In the genomic region with DNA sequence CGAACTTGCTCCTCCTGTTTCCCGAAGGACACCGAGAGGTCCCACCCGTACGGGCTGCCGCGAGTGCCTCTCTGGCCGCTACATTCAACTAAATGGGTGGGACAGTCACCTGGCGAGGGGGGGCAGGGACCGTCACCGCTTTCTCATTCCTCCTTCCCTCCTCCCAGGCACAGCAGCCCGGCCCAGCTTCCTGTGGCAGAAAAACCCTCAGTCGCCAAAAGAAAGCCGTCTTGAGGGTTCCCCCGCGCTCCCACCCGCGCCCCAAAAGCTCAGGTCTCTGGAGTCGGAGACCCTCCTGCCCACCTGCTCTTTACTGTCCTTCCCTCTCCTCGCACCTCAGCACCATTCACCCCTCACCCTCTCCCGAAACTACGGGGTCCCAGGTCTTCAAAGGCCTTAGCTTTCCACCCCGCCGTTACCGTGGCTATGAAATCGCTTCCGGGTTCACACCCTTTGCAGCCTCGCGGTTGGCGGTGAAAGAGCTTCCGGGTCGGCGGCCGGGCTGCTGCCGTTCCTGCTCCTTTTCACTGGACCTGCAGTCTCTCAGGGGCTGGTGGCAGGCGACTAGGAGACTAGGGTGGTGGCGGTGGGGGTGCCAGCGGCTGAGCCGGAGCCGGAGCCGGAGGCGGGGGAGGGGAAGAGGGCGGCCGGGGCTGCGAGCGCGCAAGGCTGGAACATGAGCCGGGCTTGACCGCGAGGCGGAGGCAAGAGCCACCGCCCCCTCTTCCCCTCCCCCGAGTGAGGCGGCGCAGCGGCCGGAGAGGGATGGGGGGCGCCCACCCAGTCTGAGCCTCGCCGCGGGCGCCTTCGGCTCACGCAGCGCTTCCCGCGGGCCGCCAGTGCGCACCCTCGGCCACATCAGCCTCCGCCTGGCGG, we compare ENCODE assay signal across 1 cellular context.
TF ChIP-seq lines count a peak whose summit lies in the region.

A gene with protein sequence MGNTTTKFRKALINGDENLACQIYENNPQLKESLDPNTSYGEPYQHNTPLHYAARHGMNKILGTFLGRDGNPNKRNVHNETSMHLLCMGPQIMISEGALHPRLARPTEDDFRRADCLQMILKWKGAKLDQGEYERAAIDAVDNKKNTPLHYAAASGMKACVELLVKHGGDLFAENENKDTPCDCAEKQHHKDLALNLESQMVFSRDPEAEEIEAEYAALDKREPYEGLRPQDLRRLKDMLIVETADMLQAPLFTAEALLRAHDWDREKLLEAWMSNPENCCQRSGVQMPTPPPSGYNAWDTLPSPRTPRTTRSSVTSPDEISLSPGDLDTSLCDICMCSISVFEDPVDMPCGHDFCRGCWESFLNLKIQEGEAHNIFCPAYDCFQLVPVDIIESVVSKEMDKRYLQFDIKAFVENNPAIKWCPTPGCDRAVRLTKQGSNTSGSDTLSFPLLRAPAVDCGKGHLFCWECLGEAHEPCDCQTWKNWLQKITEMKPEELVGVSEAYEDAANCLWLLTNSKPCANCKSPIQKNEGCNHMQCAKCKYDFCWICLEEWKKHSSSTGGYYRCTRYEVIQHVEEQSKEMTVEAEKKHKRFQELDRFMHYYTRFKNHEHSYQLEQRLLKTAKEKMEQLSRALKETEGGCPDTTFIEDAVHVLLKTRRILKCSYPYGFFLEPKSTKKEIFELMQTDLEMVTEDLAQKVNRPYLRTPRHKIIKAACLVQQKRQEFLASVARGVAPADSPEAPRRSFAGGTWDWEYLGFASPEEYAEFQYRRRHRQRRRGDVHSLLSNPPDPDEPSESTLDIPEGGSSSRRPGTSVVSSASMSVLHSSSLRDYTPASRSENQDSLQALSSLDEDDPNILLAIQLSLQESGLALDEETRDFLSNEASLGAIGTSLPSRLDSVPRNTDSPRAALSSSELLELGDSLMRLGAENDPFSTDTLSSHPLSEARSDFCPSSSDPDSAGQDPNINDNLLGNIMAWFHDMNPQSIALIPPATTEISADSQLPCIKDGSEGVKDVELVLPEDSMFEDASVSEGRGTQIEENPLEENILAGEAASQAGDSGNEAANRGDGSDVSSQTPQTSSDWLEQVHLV (plus strand): TSS at position 488 of the 876 bp plus-strand sequence. CDS start 49,005 bp downstream, outside the sequence.
A gene (minus strand): TSS at position 428 of the 876 bp plus-strand sequence. CDS start 3,779 bp downstream, outside the sequence.

TF ChIP-seq in H1, 55 proteins besides CTCF, POLR2A, EP300 and RAD21 (continues in another document):
- peak; percentile 37; the same call in 1 of the 2 replicates for TF ChIP-seq SP4 (IDR thresholded peaks at IDR 0.05; ENCODE audit: low read length)
- no peak for TF ChIP-seq SP2 (IDR thresholded peaks at IDR 0.05; ENCODE audit: low read length)
- no peak for TF ChIP-seq GTF2F1 (IDR thresholded peaks at IDR 0.05; ENCODE audit: borderline replicate concordance, low read depth, low read length)
- TF ChIP-seq, protein P1, sequence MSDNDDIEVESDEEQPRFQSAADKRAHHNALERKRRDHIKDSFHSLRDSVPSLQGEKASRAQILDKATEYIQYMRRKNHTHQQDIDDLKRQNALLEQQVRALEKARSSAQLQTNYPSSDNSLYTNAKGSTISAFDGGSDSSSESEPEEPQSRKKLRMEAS (IDR thresholded peaks at IDR 0.05) = peak; percentile 70; the same call in 1 of the 2 replicates
- peak; percentile 70 for TF ChIP-seq CHD2 (IDR thresholded peaks at IDR 0.05; ENCODE audit: low read length)
- TF ChIP-seq ASH2L (IDR thresholded peaks at IDR 0.05; ENCODE audit: low read length) = peak; percentile 96
- no peak for TF ChIP-seq EZH2 (IDR thresholded peaks at IDR 0.05; ENCODE audit: low read depth, low read length, severe bottlenecking)
- peak; percentile 78 for TF ChIP-seq TBP (IDR thresholded peaks at IDR 0.05; ENCODE audit: low read depth, low read length)
- TF ChIP-seq KDM5A (IDR thresholded peaks at IDR 0.05; ENCODE audit: low read length) = no peak; the same call in 1 of the 2 replicates
- no peak for TF ChIP-seq JUND (IDR thresholded peaks at IDR 0.05; ENCODE audit: low read length)
- no peak for TF ChIP-seq TCF12 (IDR thresholded peaks at IDR 0.05; ENCODE audit: low read depth, low read length)
- TF ChIP-seq, protein P2, sequence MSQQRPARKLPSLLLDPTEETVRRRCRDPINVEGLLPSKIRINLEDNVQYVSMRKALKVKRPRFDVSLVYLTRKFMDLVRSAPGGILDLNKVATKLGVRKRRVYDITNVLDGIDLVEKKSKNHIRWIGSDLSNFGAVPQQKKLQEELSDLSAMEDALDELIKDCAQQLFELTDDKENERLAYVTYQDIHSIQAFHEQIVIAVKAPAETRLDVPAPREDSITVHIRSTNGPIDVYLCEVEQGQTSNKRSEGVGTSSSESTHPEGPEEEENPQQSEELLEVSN (IDR thresholded peaks at IDR 0.05) = peak; percentile 73
- no peak for TF ChIP-seq KDM1A (IDR thresholded peaks at IDR 0.05; ENCODE audit: borderline replicate concordance, low read length)
- no peak for TF ChIP-seq JUN (IDR thresholded peaks at IDR 0.05; ENCODE audit: low read depth, low read length)
- TF ChIP-seq MAFK (IDR thresholded peaks at IDR 0.05; ENCODE audit: low read depth, low read length) = no peak
- no peak for TF ChIP-seq CEBPB (IDR thresholded peaks at IDR 0.05; ENCODE audit: low read depth, low read length)
- TF ChIP-seq FOSL1 (IDR thresholded peaks at IDR 0.05; ENCODE audit: insufficient read depth, low read depth, low read length) = no peak
- TF ChIP-seq PHF8 (conservative IDR thresholded peaks at IDR 0.05; ENCODE audit: low read depth, low read length) = peak; percentile 88
- no peak; the same call in 1 of the 2 replicates for TF ChIP-seq SUZ12 (IDR thresholded peaks at IDR 0.05; ENCODE audit: low read length)
- no peak for TF ChIP-seq EGR1 (IDR thresholded peaks at IDR 0.05; ENCODE audit: borderline replicate concordance, low read depth, low read length)
- TF ChIP-seq RBBP5 (IDR thresholded peaks at IDR 0.05; ENCODE audit: borderline replicate concordance, low read depth, low read length) = peak; percentile 84
- no peak for TF ChIP-seq HDAC6 (IDR thresholded peaks at IDR 0.05; ENCODE audit: low read depth, low read length)
- TF ChIP-seq SIX5 (IDR thresholded peaks at IDR 0.05; ENCODE audit: low read depth, low read length) = no peak
- TF ChIP-seq BRCA1 (IDR thresholded peaks at IDR 0.05; ENCODE audit: low read depth, low read length) = no peak
- TF ChIP-seq RNF2 (IDR thresholded peaks at IDR 0.05; ENCODE audit: borderline replicate concordance, low read depth, low read length, missing control alignments, poor library complexity, severe bottlenecking) = no peak
- TF ChIP-seq GABPA (IDR thresholded peaks at IDR 0.05; ENCODE audit: borderline replicate concordance, insufficient read depth, low read length) = peak; percentile 92
- no peak for TF ChIP-seq SRF (IDR thresholded peaks at IDR 0.05; ENCODE audit: low read depth, low read length)
- no peak for TF ChIP-seq POU5F1 (IDR thresholded peaks at IDR 0.05; ENCODE audit: low read depth, low read length)
- TF ChIP-seq TEAD4 (IDR thresholded peaks at IDR 0.05; ENCODE audit: low read depth, low read length) = no peak
- peak; percentile 81 for TF ChIP-seq TAF1 (IDR thresholded peaks at IDR 0.05; ENCODE audit: low read depth, low read length)
- TF ChIP-seq NRF1 (IDR thresholded peaks at IDR 0.05; ENCODE audit: low read depth, low read length) = no peak
- TF ChIP-seq, protein P3, sequence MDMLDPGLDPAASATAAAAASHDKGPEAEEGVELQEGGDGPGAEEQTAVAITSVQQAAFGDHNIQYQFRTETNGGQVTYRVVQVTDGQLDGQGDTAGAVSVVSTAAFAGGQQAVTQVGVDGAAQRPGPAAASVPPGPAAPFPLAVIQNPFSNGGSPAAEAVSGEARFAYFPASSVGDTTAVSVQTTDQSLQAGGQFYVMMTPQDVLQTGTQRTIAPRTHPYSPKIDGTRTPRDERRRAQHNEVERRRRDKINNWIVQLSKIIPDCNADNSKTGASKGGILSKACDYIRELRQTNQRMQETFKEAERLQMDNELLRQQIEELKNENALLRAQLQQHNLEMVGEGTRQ (IDR thresholded peaks at IDR 0.05; ENCODE audit: low read length) = no peak
- TF ChIP-seq ZNF274 (IDR thresholded peaks at IDR 0.05; ENCODE audit: borderline replicate concordance, extremely low read depth, low read length) = no peak
- no peak for TF ChIP-seq CBX5 (IDR thresholded peaks at IDR 0.05; ENCODE audit: low read depth, low read length)
- TF ChIP-seq, protein P4, sequence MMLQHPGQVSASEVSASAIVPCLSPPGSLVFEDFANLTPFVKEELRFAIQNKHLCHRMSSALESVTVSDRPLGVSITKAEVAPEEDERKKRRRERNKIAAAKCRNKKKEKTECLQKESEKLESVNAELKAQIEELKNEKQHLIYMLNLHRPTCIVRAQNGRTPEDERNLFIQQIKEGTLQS (IDR thresholded peaks at IDR 0.05; ENCODE audit: insufficient read depth, low read depth, low read length) = no peak
- TF ChIP-seq HDAC2 (IDR thresholded peaks at IDR 0.05; ENCODE audit: borderline replicate concordance in 1 of 2, low read depth in 2 of 2, low read length in 2 of 2) = no peak
- TF ChIP-seq, protein P5, sequence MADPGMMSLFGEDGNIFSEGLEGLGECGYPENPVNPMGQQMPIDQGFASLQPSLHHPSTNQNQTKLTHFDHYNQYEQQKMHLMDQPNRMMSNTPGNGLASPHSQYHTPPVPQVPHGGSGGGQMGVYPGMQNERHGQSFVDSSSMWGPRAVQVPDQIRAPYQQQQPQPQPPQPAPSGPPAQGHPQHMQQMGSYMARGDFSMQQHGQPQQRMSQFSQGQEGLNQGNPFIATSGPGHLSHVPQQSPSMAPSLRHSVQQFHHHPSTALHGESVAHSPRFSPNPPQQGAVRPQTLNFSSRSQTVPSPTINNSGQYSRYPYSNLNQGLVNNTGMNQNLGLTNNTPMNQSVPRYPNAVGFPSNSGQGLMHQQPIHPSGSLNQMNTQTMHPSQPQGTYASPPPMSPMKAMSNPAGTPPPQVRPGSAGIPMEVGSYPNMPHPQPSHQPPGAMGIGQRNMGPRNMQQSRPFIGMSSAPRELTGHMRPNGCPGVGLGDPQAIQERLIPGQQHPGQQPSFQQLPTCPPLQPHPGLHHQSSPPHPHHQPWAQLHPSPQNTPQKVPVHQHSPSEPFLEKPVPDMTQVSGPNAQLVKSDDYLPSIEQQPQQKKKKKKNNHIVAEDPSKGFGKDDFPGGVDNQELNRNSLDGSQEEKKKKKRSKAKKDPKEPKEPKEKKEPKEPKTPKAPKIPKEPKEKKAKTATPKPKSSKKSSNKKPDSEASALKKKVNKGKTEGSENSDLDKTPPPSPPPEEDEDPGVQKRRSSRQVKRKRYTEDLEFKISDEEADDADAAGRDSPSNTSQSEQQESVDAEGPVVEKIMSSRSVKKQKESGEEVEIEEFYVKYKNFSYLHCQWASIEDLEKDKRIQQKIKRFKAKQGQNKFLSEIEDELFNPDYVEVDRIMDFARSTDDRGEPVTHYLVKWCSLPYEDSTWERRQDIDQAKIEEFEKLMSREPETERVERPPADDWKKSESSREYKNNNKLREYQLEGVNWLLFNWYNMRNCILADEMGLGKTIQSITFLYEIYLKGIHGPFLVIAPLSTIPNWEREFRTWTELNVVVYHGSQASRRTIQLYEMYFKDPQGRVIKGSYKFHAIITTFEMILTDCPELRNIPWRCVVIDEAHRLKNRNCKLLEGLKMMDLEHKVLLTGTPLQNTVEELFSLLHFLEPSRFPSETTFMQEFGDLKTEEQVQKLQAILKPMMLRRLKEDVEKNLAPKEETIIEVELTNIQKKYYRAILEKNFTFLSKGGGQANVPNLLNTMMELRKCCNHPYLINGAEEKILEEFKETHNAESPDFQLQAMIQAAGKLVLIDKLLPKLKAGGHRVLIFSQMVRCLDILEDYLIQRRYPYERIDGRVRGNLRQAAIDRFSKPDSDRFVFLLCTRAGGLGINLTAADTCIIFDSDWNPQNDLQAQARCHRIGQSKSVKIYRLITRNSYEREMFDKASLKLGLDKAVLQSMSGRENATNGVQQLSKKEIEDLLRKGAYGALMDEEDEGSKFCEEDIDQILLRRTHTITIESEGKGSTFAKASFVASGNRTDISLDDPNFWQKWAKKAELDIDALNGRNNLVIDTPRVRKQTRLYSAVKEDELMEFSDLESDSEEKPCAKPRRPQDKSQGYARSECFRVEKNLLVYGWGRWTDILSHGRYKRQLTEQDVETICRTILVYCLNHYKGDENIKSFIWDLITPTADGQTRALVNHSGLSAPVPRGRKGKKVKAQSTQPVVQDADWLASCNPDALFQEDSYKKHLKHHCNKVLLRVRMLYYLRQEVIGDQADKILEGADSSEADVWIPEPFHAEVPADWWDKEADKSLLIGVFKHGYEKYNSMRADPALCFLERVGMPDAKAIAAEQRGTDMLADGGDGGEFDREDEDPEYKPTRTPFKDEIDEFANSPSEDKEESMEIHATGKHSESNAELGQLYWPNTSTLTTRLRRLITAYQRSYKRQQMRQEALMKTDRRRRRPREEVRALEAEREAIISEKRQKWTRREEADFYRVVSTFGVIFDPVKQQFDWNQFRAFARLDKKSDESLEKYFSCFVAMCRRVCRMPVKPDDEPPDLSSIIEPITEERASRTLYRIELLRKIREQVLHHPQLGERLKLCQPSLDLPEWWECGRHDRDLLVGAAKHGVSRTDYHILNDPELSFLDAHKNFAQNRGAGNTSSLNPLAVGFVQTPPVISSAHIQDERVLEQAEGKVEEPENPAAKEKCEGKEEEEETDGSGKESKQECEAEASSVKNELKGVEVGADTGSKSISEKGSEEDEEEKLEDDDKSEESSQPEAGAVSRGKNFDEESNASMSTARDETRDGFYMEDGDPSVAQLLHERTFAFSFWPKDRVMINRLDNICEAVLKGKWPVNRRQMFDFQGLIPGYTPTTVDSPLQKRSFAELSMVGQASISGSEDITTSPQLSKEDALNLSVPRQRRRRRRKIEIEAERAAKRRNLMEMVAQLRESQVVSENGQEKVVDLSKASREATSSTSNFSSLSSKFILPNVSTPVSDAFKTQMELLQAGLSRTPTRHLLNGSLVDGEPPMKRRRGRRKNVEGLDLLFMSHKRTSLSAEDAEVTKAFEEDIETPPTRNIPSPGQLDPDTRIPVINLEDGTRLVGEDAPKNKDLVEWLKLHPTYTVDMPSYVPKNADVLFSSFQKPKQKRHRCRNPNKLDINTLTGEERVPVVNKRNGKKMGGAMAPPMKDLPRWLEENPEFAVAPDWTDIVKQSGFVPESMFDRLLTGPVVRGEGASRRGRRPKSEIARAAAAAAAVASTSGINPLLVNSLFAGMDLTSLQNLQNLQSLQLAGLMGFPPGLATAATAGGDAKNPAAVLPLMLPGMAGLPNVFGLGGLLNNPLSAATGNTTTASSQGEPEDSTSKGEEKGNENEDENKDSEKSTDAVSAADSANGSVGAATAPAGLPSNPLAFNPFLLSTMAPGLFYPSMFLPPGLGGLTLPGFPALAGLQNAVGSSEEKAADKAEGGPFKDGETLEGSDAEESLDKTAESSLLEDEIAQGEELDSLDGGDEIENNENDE (IDR thresholded peaks at IDR 0.05; ENCODE audit: insufficient replicate concordance, low read length) = no peak
- TF ChIP-seq RXRA (IDR thresholded peaks at IDR 0.05; ENCODE audit: insufficient read depth, low read depth, low read length) = no peak
- TF ChIP-seq BCL11A (IDR thresholded peaks at IDR 0.05; ENCODE audit: low read depth in 2 of 2, low read length in 2 of 2) = no peak
- no peak for TF ChIP-seq YY1 (IDR thresholded peaks at IDR 0.05; ENCODE audit: low read depth, low read length)
- no peak for TF ChIP-seq CHD1 (IDR thresholded peaks at IDR 0.05; ENCODE audit: low read depth, low read length)
- TF ChIP-seq KDM4A (IDR thresholded peaks at IDR 0.05; ENCODE audit: low read depth, low read length, severe bottlenecking) = no peak
- TF ChIP-seq CREB1 (IDR thresholded peaks at IDR 0.05) = peak; percentile 31; the same call in 1 of the 2 replicates
- no peak for TF ChIP-seq CTBP2 (IDR thresholded peaks at IDR 0.05; ENCODE audit: borderline replicate concordance, insufficient read depth, insufficient read length, low read length)
- no peak for TF ChIP-seq SP1 (IDR thresholded peaks at IDR 0.05; ENCODE audit: low read depth, low read length)
- no peak for TF ChIP-seq SIRT6 (IDR thresholded peaks at IDR 0.05; ENCODE audit: low read length)
- TF ChIP-seq NANOG (IDR thresholded peaks at IDR 0.05; ENCODE audit: insufficient read depth, low read depth, low read length, poor library complexity, severe bottlenecking) = no peak
- TF ChIP-seq POLR2AphosphoS5 (IDR thresholded peaks at IDR 0.05; ENCODE audit: low read depth, low read length) = no peak; the same call in 1 of the 2 replicates
